Comparison of ENCODE assay signal across 25 cellular contexts in the genomic region with DNA sequence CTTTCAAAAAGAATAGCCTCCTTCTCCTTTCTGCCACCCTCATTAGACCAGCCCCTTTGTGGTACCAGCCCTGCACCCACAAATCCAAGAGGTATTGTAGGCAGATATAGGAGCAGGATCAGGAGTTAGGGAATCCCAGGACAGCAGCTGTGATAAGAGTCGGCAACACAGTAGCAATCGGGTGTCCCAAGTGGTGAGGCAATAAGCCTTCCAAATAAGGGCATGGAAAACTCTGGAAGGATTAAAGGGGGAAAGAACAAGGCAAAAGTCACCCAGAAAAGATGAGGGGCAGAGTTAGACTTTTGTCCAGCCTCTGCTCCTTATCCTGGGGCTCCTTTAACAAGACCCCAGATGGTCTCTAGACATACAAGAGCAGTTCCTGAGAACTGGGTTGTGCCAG.
A peak's percentile ranks its signal among the peaks of the same experiment; 100 is the strongest.
DNase-seq lines count a peak whose midpoint lies in the region; ATAC-seq, FAIRE-seq and TF ChIP-seq lines count a peak whose summit lies in the region.
"Had no signal": no experiment of that assay in that cellular context is flagged by ENCODE, and none has a peak within 500 bp of the region (broad histone marks: within the 10 kb centered on the region; RNA-seq: fewer than 3 reads in every experiment).

No MANE protein-coding gene starts in this region.

- intact Hi-C loops in HepG2 (cut with micrococcal nuclease; ENCODE audit: unreplicated experiment) (no loop called here), right lobe of liver (cut with DNase I) (no loop called here), ovary (cut with DNase I) (loop anchor here in 1 of 4 donors (5.0 kb wide), 1 partner anchor 61 kb away; no protein-coding TSS in a partner anchor)
- intact Hi-C loops in CD4-positive, alpha-beta T cell (cut with DNase I, micrococcal nuclease), result no loop called here

- DNase-seq in HepG2 (ENCODE audit: low spot score), result no peak
- no peak for DNase-seq in right lobe of liver
- no peak for DNase-seq in glutamatergic neuron
- DNase-seq in neural progenitor cell (ENCODE audit: low spot score), result no peak
- no peak for DNase-seq in ovary
- no peak for DNase-seq in CD4-positive, alpha-beta T cell
- DNase-seq: AML-193; CD4-positive, alpha-beta memory T cell; CD8-positive, alpha-beta memory T cell; COR-L47; DMS 273 treated with DMSO at 0.1 percent for 48 hours; DMS153; DMS53; DMS79; DND-41; EL; GDM1 had no signal

- H3K4me2 ChIP-seq in HepG2 (ENCODE audit: low read depth, low read length) (no peak overlapping the region), neural progenitor cell (no peak overlapping the region)
- H3K4me2 ChIP-seq: A549; BLaER1 treated with 17β-estradiol and CSF1 and Interleukin-3, amounts not matched to agents 10 nM and 100 nM had no signal

- 31% methylated on average over 2 of the region's 2 CpGs for WGBS in HepG2 (ENCODE audit: low lambda C conversion rate)
- WGBS in right lobe of liver (ENCODE audit: insufficient coverage, low coverage, low lambda C conversion rate, missing lambda C conversion rate), result 40% methylated on average over 2 of the region's 2 CpGs
- 64 to 71% (median 67%) methylated on average over 2 of the region's 2 CpGs for WGBS in ovary, 3 donors

- TF ChIP-seq RAD21 in HepG2 (CRISPR knock-in tag; IDR thresholded peaks at IDR 0.05), result no peak

- H4K20me1 ChIP-seq in HepG2 (ENCODE audit: insufficient read depth, low read length) (no peaks in the 10 kb centered on the region), neural progenitor cell (ENCODE audit: low read depth) (no peaks in the 10 kb centered on the region)
- H4K20me1 ChIP-seq: BLaER1 treated with 17β-estradiol and CSF1 and Interleukin-3, amounts not matched to agents 10 nM and 100 nM had no signal

- no peak overlapping the region for H3K4me3 ChIP-seq in HepG2 (replicated peaks in 1 of 3; ENCODE audit: insufficient read depth in 1 of 3, low read depth in 2 of 3, low read length in 3 of 3)
- no peak overlapping the region for H3K4me3 ChIP-seq in right lobe of liver
- no peak overlapping the region for H3K4me3 ChIP-seq in neural progenitor cell
- H3K4me3 ChIP-seq in ovary, result no peak overlapping the region
- H3K4me3 ChIP-seq: A549; BLaER1 treated with 17β-estradiol and CSF1 and Interleukin-3, amounts not matched to agents 10 nM and 100 nM; GM12878 had no signal

- POLR2A ChIA-PET in HepG2 (lab: Yijun Ruan, JAX), result no interaction called here
- POLR2A ChIA-PET in CD4-positive, alpha-beta T cell (lab: Charles Lee), result no interaction called here

- H3K4me1 ChIP-seq in HepG2 (ENCODE audit: insufficient read depth, low read length) (no peaks in the 10 kb centered on the region), right lobe of liver (no peaks in the 10 kb centered on the region), neural progenitor cell (peaks cover 4% of the 10 kb centered on the region), ovary (ENCODE audit: insufficient read depth) (no peaks in the 10 kb centered on the region)
- H3K4me1 ChIP-seq: A549; BLaER1 treated with 17β-estradiol and CSF1 and Interleukin-3, amounts not matched to agents 10 nM and 100 nM had no signal

- BruUV-seq in HepG2 (replicated peaks; lab: Mats Ljungman, UMichigan), result no TSS peak

- H3K27ac ChIP-seq in HepG2 (ENCODE audit: extremely low read length, insufficient read depth, low read length), result no peak overlapping the region
- H3K27ac ChIP-seq in right lobe of liver, result no peak overlapping the region
- no peak overlapping the region for H3K27ac ChIP-seq in neural progenitor cell
- H3K27ac ChIP-seq in ovary, result no peak overlapping the region
- no peak overlapping the region for H3K27ac ChIP-seq in CD4-positive, alpha-beta T cell (ENCODE audit: low read depth, low read length)
- H3K27ac ChIP-seq: 22Rv1; A549; BLaER1 treated with 17β-estradiol and CSF1 and Interleukin-3, amounts not matched to agents 10 nM and 100 nM; C4-2B had no signal

- H3K9ac ChIP-seq in HepG2 (ENCODE audit: insufficient read depth, low read depth, low read length), result no peak overlapping the region
- H3K9ac ChIP-seq in neural progenitor cell, result no peak overlapping the region
- H3K9ac ChIP-seq: BLaER1 treated with 17β-estradiol and CSF1 and Interleukin-3, amounts not matched to agents 10 nM and 100 nM had no signal

- TF ChIP-seq CTCF in HepG2 (CRISPR knock-in tag; IDR thresholded peaks at IDR 0.05) (no peak), right lobe of liver (IDR thresholded peaks at IDR 0.05) (no peak), glutamatergic neuron (IDR thresholded peaks at IDR 0.05; ENCODE audit: partially characterized antibody, unreplicated experiment) (no peak), neural progenitor cell (IDR thresholded peaks at IDR 0.05) (no peak), ovary (IDR thresholded peaks at IDR 0.05) (no peak)
- no peak for TF ChIP-seq CTCF in CD4-positive, alpha-beta T cell (IDR thresholded peaks at IDR 0.05)

- CTCF ChIA-PET in HepG2 (lab: Yijun Ruan, JAX; ENCODE audit: low intra/inter-chr PET ratio, low total read pairs), result no interaction called here
- CTCF ChIA-PET in CD4-positive, alpha-beta T cell (lab: Charles Lee), result no interaction called here

- no peaks in the 10 kb centered on the region for H3K27me3 Mint-ChIP-seq in glutamatergic neuron (ENCODE audit: unreplicated experiment)
- H3K27me3 Mint-ChIP-seq in neural progenitor cell (ENCODE audit: insufficient read depth, low read depth), result peaks cover 2% of the 10 kb centered on the region
- no peaks in the 10 kb centered on the region for H3K27me3 Mint-ChIP-seq in CD4-positive, alpha-beta T cell
- H3K27me3 Mint-ChIP-seq: B cell had no signal

- H3K36me3 ChIP-seq in HepG2 (replicated peaks in 1 of 2; ENCODE audit: control insufficient read depth in 1 of 2, insufficient read depth in 2 of 2, low read length in 2 of 2) (no peaks in the 10 kb centered on the region), right lobe of liver (no peaks in the 10 kb centered on the region), neural progenitor cell (no peaks in the 10 kb centered on the region), ovary (no peaks in the 10 kb centered on the region)
- H3K36me3 ChIP-seq: BLaER1 treated with 17β-estradiol and CSF1 and Interleukin-3, amounts not matched to agents 10 nM and 100 nM had no signal

- peaks cover 11% of the 10 kb centered on the region for H3K4me1 Mint-ChIP-seq in glutamatergic neuron (ENCODE audit: low read depth, unreplicated experiment)
- no peaks in the 10 kb centered on the region for H3K4me1 Mint-ChIP-seq in neural progenitor cell
- no peaks in the 10 kb centered on the region for H3K4me1 Mint-ChIP-seq in CD4-positive, alpha-beta T cell (ENCODE audit: low read depth)
- H3K4me1 Mint-ChIP-seq: B cell; CD4-positive, alpha-beta memory T cell; CD8-positive, alpha-beta memory T cell had no signal

- in situ Hi-C loops in HepG2 (cut with HindIII; ENCODE audit: extremely low pct_ligation_motif_present, low pct_unique_long_range_greater_than_20kb), result no loop called here

- peaks cover 5% of the 10 kb centered on the region for H3K9me3 Mint-ChIP-seq in glutamatergic neuron (ENCODE audit: unreplicated experiment)
- H3K9me3 Mint-ChIP-seq in neural progenitor cell, result no peaks in the 10 kb centered on the region
- peaks cover 2% of the 10 kb centered on the region for H3K9me3 Mint-ChIP-seq in CD4-positive, alpha-beta T cell

- H3K27ac Mint-ChIP-seq in glutamatergic neuron (ENCODE audit: unreplicated experiment) (peak overlapping the region; percentile 91), neural progenitor cell (no peak overlapping the region)
- no peak overlapping the region for H3K27ac Mint-ChIP-seq in CD4-positive, alpha-beta T cell
- H3K27ac Mint-ChIP-seq: B cell; CD8-positive, alpha-beta memory T cell had no signal

- H3K9me3 ChIP-seq in HepG2 (ENCODE audit: low read length) (no peaks in the 10 kb centered on the region), right lobe of liver (no peaks in the 10 kb centered on the region), neural progenitor cell (ENCODE audit: low read depth) (no peaks in the 10 kb centered on the region), ovary (no peaks in the 10 kb centered on the region)
- H3K9me3 ChIP-seq in CD4-positive, alpha-beta T cell (ENCODE audit: control insufficient read depth, low read length), result no peaks in the 10 kb centered on the region
- H3K9me3 ChIP-seq: A549 had no signal

- H3K4me3 Mint-ChIP-seq in glutamatergic neuron (ENCODE audit: unreplicated experiment) (peak overlapping the region; percentile 61), neural progenitor cell (no peak overlapping the region)
- no peak overlapping the region for H3K4me3 Mint-ChIP-seq in CD4-positive, alpha-beta T cell
- H3K4me3 Mint-ChIP-seq: B cell; CD4-positive, alpha-beta memory T cell; CD8-positive, alpha-beta memory T cell had no signal

- TF ChIP-seq EP300 in HepG2 (IDR thresholded peaks at IDR 0.05; ENCODE audit: low read depth in 2 of 2, low read length in 2 of 2), result no peak
- no peak for TF ChIP-seq EP300 in HepG2 (CRISPR knock-in tag; IDR thresholded peaks at IDR 0.05; ENCODE audit: borderline replicate concordance)
- TF ChIP-seq EP300 in ovary (IDR thresholded peaks at IDR 0.05), result no peak

- no peak for FAIRE-seq in HepG2 (lab: Jason Lieb, UNC)
- FAIRE-seq: A549, GM12878, GM12892, GM18507 had no signal

- no peaks in the 10 kb centered on the region for H3K79me2 ChIP-seq in HepG2 (ENCODE audit: insufficient read depth, low read length)
- no peaks in the 10 kb centered on the region for H3K79me2 ChIP-seq in neural progenitor cell (ENCODE audit: low read depth)

- H3K36me3 Mint-ChIP-seq in glutamatergic neuron (ENCODE audit: unreplicated experiment) (peaks cover 12% of the 10 kb centered on the region), neural progenitor cell (no peaks in the 10 kb centered on the region)
- no peaks in the 10 kb centered on the region for H3K36me3 Mint-ChIP-seq in CD4-positive, alpha-beta T cell (ENCODE audit: low read depth)
- H3K36me3 Mint-ChIP-seq: CD4-positive, alpha-beta memory T cell; CD8-positive, alpha-beta memory T cell had no signal

- H3K27me3 ChIP-seq in HepG2 (ENCODE audit: control insufficient read depth in 1 of 2, insufficient read depth in 2 of 2, low read length in 2 of 2) (no peaks in the 10 kb centered on the region), right lobe of liver (no peaks in the 10 kb centered on the region), neural progenitor cell (no peaks in the 10 kb centered on the region), ovary (no peaks in the 10 kb centered on the region)
- H3K27me3 ChIP-seq in CD4-positive, alpha-beta T cell (ENCODE audit: control insufficient read depth, insufficient read depth, low read length), result no peaks in the 10 kb centered on the region
- H3K27me3 ChIP-seq: BLaER1 treated with 17β-estradiol and CSF1 and Interleukin-3, amounts not matched to agents 10 nM and 100 nM had no signal

- no peak for ATAC-seq in HepG2
- ATAC-seq in right lobe of liver, result no peak
- no peak for ATAC-seq in CD4-positive, alpha-beta T cell (ENCODE audit: poor library complexity)
- ATAC-seq: A549, GM12878 had no signal

- no peak overlapping the region for H2AFZ ChIP-seq in HepG2 (ENCODE audit: low read length)
- peak overlapping the region; percentile 15 for H2AFZ ChIP-seq in neural progenitor cell (replicated peaks)

- TF ChIP-seq POLR2A in HepG2 (IDR thresholded peaks at IDR 0.05; ENCODE audit: insufficient read depth in 1 of 2, low read depth in 2 of 2, low read length in 2 of 2) (no peak), right lobe of liver (IDR thresholded peaks at IDR 0.05) (no peak), ovary (IDR thresholded peaks at IDR 0.05) (no peak)

- no peaks in the 10 kb centered on the region for H3F3A ChIP-seq in neural progenitor cell (ENCODE audit: low read depth)
